ENCODE assay signal across 18 cellular contexts in the genomic region with DNA sequence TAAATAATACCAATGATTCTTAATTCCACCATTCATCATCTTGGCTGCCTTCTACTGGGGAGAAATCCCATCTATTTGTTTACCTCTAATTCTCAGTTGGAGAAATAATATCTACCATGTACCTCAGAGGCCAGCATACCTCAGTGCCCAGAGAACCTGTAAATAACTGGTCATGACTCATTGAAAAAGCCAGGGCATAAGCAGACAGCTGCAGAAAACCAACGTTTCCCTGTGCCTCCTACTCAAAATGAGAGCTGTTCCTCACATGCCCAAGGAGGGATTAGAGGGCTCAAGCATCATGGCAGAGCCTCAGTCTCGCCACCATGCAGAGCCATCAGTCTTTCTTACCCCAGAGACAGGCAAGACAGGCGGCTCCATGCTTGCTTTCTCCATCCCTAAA. TPM values are rescaled to one million over a fixed set of nuclear protein-coding genes. Genes with fewer than 3 reads are reported as not detected.
"Had no signal": no experiment of that assay in that cellular context is flagged by ENCODE, and none has a peak within 500 bp of the region (broad histone marks: within the 10 kb centered on the region; RNA-seq: fewer than 3 reads in every experiment).

No MANE protein-coding gene starts in this region.

- H3K36me3 Mint-ChIP-seq: activated naive CD4-positive, alpha-beta T cell treated with anti-CD3 and anti-CD28 coated beads, Interleukin-2, amount 10 ng/mL, durations not matched to agents 7 days and 5 days; stimulated activated naive B cell treated with anti-CD40 and anti-IgM and Interleukin-4, amounts not matched to agents 10 μg/mL and 1 μg/mL and 100 μg/mL, for 72 hours had no signal

- H3K27me3 Mint-ChIP-seq: progenitor cell of endocrine pancreas had no signal

- H3K27me3 ChIP-seq: body of pancreas, neural progenitor cell, right lobe of liver, tibial nerve had no signal

- H3K9ac ChIP-seq: neural progenitor cell had no signal

- H2AFZ ChIP-seq: neural progenitor cell had no signal

- H3K27ac ChIP-seq: body of pancreas, neural progenitor cell, right lobe of liver, tibial nerve had no signal

- ATAC-seq: body of pancreas; stimulated activated naive B cell treated with anti-CD40 and anti-IgM and Interleukin-4, amounts not matched to agents 10 μg/mL and 1 μg/mL and 100 μg/mL, for 72 hours; T-helper 17 cell had no signal

- H3K36me3 ChIP-seq: neural progenitor cell, tibial nerve had no signal

- H3K4me1 ChIP-seq: body of pancreas, right lobe of liver, tibial nerve had no signal

- H3K4me2 ChIP-seq: neural progenitor cell had no signal

- H3K4me3 Mint-ChIP-seq: activated naive CD4-positive, alpha-beta T cell treated with anti-CD3 and anti-CD28 coated beads, Interleukin-2, amount 10 ng/mL, durations not matched to agents 7 days and 5 days; endodermal cell; neural progenitor cell; stimulated activated naive B cell treated with anti-CD40 and anti-IgM and Interleukin-4, amounts not matched to agents 10 μg/mL and 1 μg/mL and 100 μg/mL, for 72 hours; T-helper 17 cell had no signal

- H3K9me3 Mint-ChIP-seq: activated naive CD4-positive, alpha-beta T cell treated with anti-CD3 and anti-CD28 coated beads, Interleukin-2, amount 10 ng/mL, durations not matched to agents 7 days and 5 days; activated T-helper 2 cell treated with anti-CD3 and anti-CD28 coated beads, Interferon-gamma antibody, Interleukin-2, Interleukin-4, amounts not matched to agents 10 μg/mL and 5 μg/mL and 100 μg/mL, durations not matched to agents 14 hours and 24 hours and 36 hours; endodermal cell; neural progenitor cell; stimulated activated naive B cell treated with anti-CD40 and anti-IgM and Interleukin-4, amounts not matched to agents 10 μg/mL and 1 μg/mL and 100 μg/mL, for 72 hours had no signal

- H3K9me3 ChIP-seq: body of pancreas, right lobe of liver, tibial nerve had no signal

- H3K4me3 ChIP-seq: body of pancreas, neural progenitor cell, right lobe of liver, tibial nerve had no signal

- H3K4me1 Mint-ChIP-seq: activated naive CD4-positive, alpha-beta T cell treated with anti-CD3 and anti-CD28 coated beads, Interleukin-2, amount 10 ng/mL, durations not matched to agents 7 days and 5 days; stimulated activated naive B cell treated with anti-CD40 and anti-IgM and Interleukin-4, amounts not matched to agents 10 μg/mL and 1 μg/mL and 100 μg/mL, for 72 hours; T-helper 17 cell had no signal

- DNase-seq: activated CD4-positive, alpha-beta T cell treated with anti-CD3 and anti-CD28 coated beads, Interleukin-2, amount 50 U/mL, for 1 hour; activated naive CD4-positive, alpha-beta T cell treated with anti-CD3 and anti-CD28 coated beads, Interleukin-2, amount 10 ng/mL, durations not matched to agents 7 days and 5 days; activated T-cell treated with anti-CD3 and anti-CD28 coated beads for 4 hours; body of pancreas; cerebellar nuclear complex; dermis blood vessel endothelial cell; endodermal cell; mesenchymal stem cell; right lobe of liver; stimulated activated CD4-positive, alpha-beta T cell treated with anti-CD3 and anti-CD28 coated beads, Interleukin-2, amount 100 ng/mL, for 24 hours; stimulated activated naive B cell treated with anti-CD40 and anti-IgM and Interleukin-4, amounts not matched to agents 10 μg/mL and 1 μg/mL and 100 μg/mL, for 72 hours; T-helper 17 cell had no signal

RNA-seq across cellular contexts. Expression of a gene that starts 21.4 kb away (rescaled TPM):
- total RNA-seq: activated CD8-positive, alpha-beta memory T cell treated with anti-CD3 and anti-CD28 coated beads for 36 hours; activated T-helper 2 cell treated with anti-CD3 and anti-CD28 coated beads, Interferon-gamma antibody, Interleukin-2, Interleukin-4, amounts not matched to agents 10 μg/mL and 5 μg/mL and 100 μg/mL, durations not matched to agents 14 hours and 24 hours and 36 hours; dermis blood vessel endothelial cell; T-helper 17 cell; tibial nerve had no signal
- polyA plus RNA-seq: esophagus had no signal
